Comparison of ENCODE assay signal across 15 cellular contexts in genomic region chr7:28315565-28316420, GRCh38.
DNase-seq lines count a peak whose midpoint lies in the region; ATAC-seq and TF ChIP-seq lines count a peak whose summit lies in the region.
"Had no signal": no experiment of that assay in that cellular context is flagged by ENCODE, and none has a peak within 500 bp of the region (broad histone marks: within the 10 kb centered on the region; RNA-seq: fewer than 3 reads in every experiment).

No MANE protein-coding gene starts in this region.

- ATAC-seq in SK-N-SH treated with all-trans-retinoic acid at 6 μM for 48 hours: peak; percentile 68
- no peak for ATAC-seq in HG03469 (IDR thresholded peaks at IDR 0.05; ENCODE audit: unreplicated experiment)
- no peak for ATAC-seq in activated CD8-positive, alpha-beta T cell treated with anti-CD3 and anti-CD28 coated beads, Interleukin-2, amount 10 ng/mL, durations not matched to agents 7 days and 5 days

- peaks cover 36% of the 10 kb centered on the region for H3F3A ChIP-seq in GM23248 (ENCODE audit: insufficient read depth)

- peak overlapping the region; percentile 62 for H3K27ac ChIP-seq in GM23248
- no peak overlapping the region for H3K27ac ChIP-seq in OCI-LY7 (ENCODE audit: low read depth, low read length, poor library complexity, severe bottlenecking)

- BruUV-seq in OCI-LY7 (replicated peaks; lab: Mats Ljungman, UMichigan): no TSS peak

- H3K27me3 Mint-ChIP-seq in activated CD8-positive, alpha-beta T cell treated with anti-CD3 and anti-CD28 coated beads, Interleukin-2, amount 10 ng/mL, durations not matched to agents 7 days and 5 days (ENCODE audit: low read depth): peaks cover 22% of the 10 kb centered on the region

- 0 out of 2 replicates have a peak overlapping the region, but pooled peaks have one; percentile 11 for H3K4me3 ChIP-seq in GM23248
- no peak overlapping the region for H3K4me3 ChIP-seq in fibroblast of villous mesenchyme (ENCODE audit: low read depth, low read length)
- H3K4me3 ChIP-seq in skeletal muscle cell (ENCODE audit: low read depth, low read length): no peak overlapping the region
- H3K4me3 ChIP-seq in OCI-LY7 (ENCODE audit: low read depth, low read length, poor library complexity, severe bottlenecking): no peak overlapping the region

- H3K4me1 ChIP-seq in GM23248 (ENCODE audit: insufficient read depth) (peaks cover 38% of the 10 kb centered on the region), OCI-LY7 (ENCODE audit: insufficient read depth, low read length, poor library complexity, severe bottlenecking) (no peaks in the 10 kb centered on the region)

- TF ChIP-seq CTCF in fibroblast of villous mesenchyme (IDR thresholded peaks at IDR 0.05; ENCODE audit: insufficient read depth, low read depth, low read length) (no peak), OCI-LY7 (conservative IDR thresholded peaks at IDR 0.05; ENCODE audit: low read length) (no peak)

- in situ Hi-C loops in GM23248 (cut with MboI): no loop called here

- H3K9ac ChIP-seq in GM23248: peak overlapping the region; percentile 24; the same call in 1 of the 2 replicates

- no peak overlapping the region for H3K27ac Mint-ChIP-seq in activated CD8-positive, alpha-beta T cell treated with anti-CD3 and anti-CD28 coated beads, Interleukin-2, amount 10 ng/mL, durations not matched to agents 7 days and 5 days
- H3K27ac Mint-ChIP-seq: CD4-positive, alpha-beta T cell; immature natural killer cell; naive B cell had no signal

- H3K27me3 ChIP-seq in GM23248 (replicated peaks; ENCODE audit: insufficient read depth): no peaks in the 10 kb centered on the region

- H3K4me1 Mint-ChIP-seq in activated CD8-positive, alpha-beta T cell treated with anti-CD3 and anti-CD28 coated beads, Interleukin-2, amount 10 ng/mL, durations not matched to agents 7 days and 5 days (ENCODE audit: low read depth): no peaks in the 10 kb centered on the region
- H3K4me1 Mint-ChIP-seq: immature natural killer cell, naive B cell had no signal

- intact Hi-C loops in OCI-LY7 (cut with micrococcal nuclease; ENCODE audit: unreplicated experiment): no loop called here

- H3K79me2 ChIP-seq in GM23248 (ENCODE audit: insufficient read depth): no peaks in the 10 kb centered on the region
- H3K79me2 ChIP-seq in OCI-LY7 (ENCODE audit: insufficient read depth, low read depth, low read length): no peaks in the 10 kb centered on the region

- H3K36me3 ChIP-seq in GM23248 (ENCODE audit: low read depth) (no peaks in the 10 kb centered on the region), OCI-LY7 (ENCODE audit: insufficient read depth, low read length) (no peaks in the 10 kb centered on the region)

- no peaks in the 10 kb centered on the region for H3K9me3 Mint-ChIP-seq in activated CD8-positive, alpha-beta T cell treated with anti-CD3 and anti-CD28 coated beads, Interleukin-2, amount 10 ng/mL, durations not matched to agents 7 days and 5 days (ENCODE audit: insufficient read depth)
- H3K9me3 Mint-ChIP-seq: CD4-positive, alpha-beta T cell; immature natural killer cell; naive B cell had no signal

- 5 to 9% methylated on average over 16 of the region's 16 CpGs for WGBS in GM23248 (ENCODE audit: low coverage in 1 of 2, low lambda C conversion rate in 2 of 2, missing lambda C conversion rate in 2 of 2), 2 experiments

- H3K4me2 ChIP-seq in GM23248 (ENCODE audit: unreplicated experiment): peak overlapping the region; percentile 58
- H3K4me2 ChIP-seq in OCI-LY7 (ENCODE audit: low read length): no peak overlapping the region

- H3K9me2 ChIP-seq in GM23248 (ENCODE audit: insufficient read depth): no peaks in the 10 kb centered on the region
- H3K9me2 ChIP-seq in OCI-LY7 (ENCODE audit: insufficient read depth, low read length): no peaks in the 10 kb centered on the region

- H2AFZ ChIP-seq in GM23248 (peak overlapping the region; percentile 34; the same call in 1 of the 2 replicates), OCI-LY7 (ENCODE audit: low read length) (no peak overlapping the region)

- H4K20me1 ChIP-seq in GM23248 (ENCODE audit: insufficient read depth) (no peaks in the 10 kb centered on the region), OCI-LY7 (ENCODE audit: insufficient read depth, low read length) (no peaks in the 10 kb centered on the region)

- DNase-seq in GM23248: peak; percentile 54
- peak; percentile 44 for DNase-seq in fibroblast of villous mesenchyme (ENCODE audit: low read depth)
- peak; percentile 35 for DNase-seq in skeletal muscle cell (ENCODE audit: low read depth)
- DNase-seq in OCI-LY7 (ENCODE audit: low spot score): no peak
- DNase-seq in NAMALWA (ENCODE audit: low spot score): no peak
- no peak for DNase-seq in activated CD8-positive, alpha-beta T cell treated with anti-CD3 and anti-CD28 coated beads, Interleukin-2, amount 10 ng/mL, durations not matched to agents 7 days and 5 days
- DNase-seq: activated CD4-positive, alpha-beta T cell treated with anti-CD3 and anti-CD28 coated beads for 48 hours; activated effector memory CD4-positive, alpha-beta T cell treated with Interleukin-2 at 50 U/mL for 16 hours; caudate nucleus; CD4-positive, alpha-beta T cell; immature natural killer cell; naive B cell; small intestine had no signal

- H3K9me3 ChIP-seq in GM23248 (ENCODE audit: low read depth) (no peaks in the 10 kb centered on the region), OCI-LY7 (ENCODE audit: low read length) (no peaks in the 10 kb centered on the region)

- no peak overlapping the region for H3K4me3 Mint-ChIP-seq in activated CD8-positive, alpha-beta T cell treated with anti-CD3 and anti-CD28 coated beads, Interleukin-2, amount 10 ng/mL, durations not matched to agents 7 days and 5 days
- H3K4me3 Mint-ChIP-seq: CD4-positive, alpha-beta T cell; immature natural killer cell; naive B cell had no signal

- POLR2A ChIA-PET in OCI-LY7 (lab: Charles Lee): interaction anchor here (0.5 to 1.0 kb wide), 3 partner anchors 19 to 551 kb away, joined by 3 to 8 read pairs (median 3); no protein-coding TSS in a partner anchor
- POLR2A ChIA-PET in activated CD8-positive, alpha-beta T cell treated with anti-CD3 and anti-CD28 coated beads, Interleukin-2, amount 10 ng/mL, durations not matched to agents 7 days and 5 days (lab: Charles Lee): no interaction called here

- no peaks in the 10 kb centered on the region for H3K36me3 Mint-ChIP-seq in activated CD8-positive, alpha-beta T cell treated with anti-CD3 and anti-CD28 coated beads, Interleukin-2, amount 10 ng/mL, durations not matched to agents 7 days and 5 days (ENCODE audit: low read depth)
- H3K36me3 Mint-ChIP-seq: immature natural killer cell had no signal

- CTCF ChIA-PET in OCI-LY7 (lab: Charles Lee; ENCODE audit: unreplicated experiment): no interaction called here
- CTCF ChIA-PET in activated CD8-positive, alpha-beta T cell treated with anti-CD3 and anti-CD28 coated beads, Interleukin-2, amount 10 ng/mL, durations not matched to agents 7 days and 5 days (lab: Charles Lee): no interaction called here

TF ChIP-seq in SK-N-SH treated with all-trans-retinoic acid at 6 μM for 48 hours, 23 proteins besides CTCF, POLR2A, EP300 and RAD21:
- TF ChIP-seq ISL1 (CRISPR knock-in tag; IDR thresholded peaks at IDR 0.05) (peak; percentile 42), ZNF70 (CRISPR knock-in tag; IDR thresholded peaks at IDR 0.05) (0 out of 2 replicates have a peak, but pooled peaks have one; percentile 16), TSHZ2 (CRISPR knock-in tag; IDR thresholded peaks at IDR 0.05) (peak; percentile 88), TCF4 (CRISPR knock-in tag; IDR thresholded peaks at IDR 0.05; ENCODE audit: borderline replicate concordance) (peak; percentile 95), ZNF8 (CRISPR knock-in tag; IDR thresholded peaks at IDR 0.05) (no peak), SNAI2 (CRISPR knock-in tag; IDR thresholded peaks at IDR 0.05) (peak; percentile 81; the same call in 1 of the 2 replicates), TOX (CRISPR knock-in tag; IDR thresholded peaks at IDR 0.05; ENCODE audit: borderline replicate concordance) (no peak)

Comparison
In these comparisons a context has a peak if more than half of its experiments do, and no peak if none do; other contexts are left out.
1. DNase-seq: peak in GM23248 (single experiment), fibroblast of villous mesenchyme (single experiment) and skeletal muscle cell (single experiment); none in OCI-LY7 (single experiment), NAMALWA (single experiment) and activated CD8-positive, alpha-beta T cell treated with anti-CD3 and anti-CD28 coated beads, Interleukin-2, amount 10 ng/mL, durations not matched to agents 7 days and 5 days (single experiment).